Comparison of ENCODE assay signal across 8 cellular contexts in genomic region chr14:91124406-91125270, GRCh38. TPM values are rescaled to one million over a fixed set of nuclear protein-coding genes. Genes with fewer than 3 reads are reported as not detected.
A peak's percentile ranks its signal among the peaks of the same experiment; 100 is the strongest.
DNase-seq lines count a peak whose midpoint lies in the region; ATAC-seq, FAIRE-seq and TF ChIP-seq lines count a peak whose summit lies in the region.
"Not testable (repeated sequence)": the region's sequence is repeated elsewhere in the genome, so short reads cannot be mapped to it uniquely, and the experiment has no call there.

No MANE protein-coding gene starts in this region.

- H3K9me3 ChIP-seq in esophagus (ENCODE audit: control insufficient read depth in 2 of 2, insufficient read depth in 1 of 2, low read depth in 1 of 2, low read length in 1 of 2); kidney (ENCODE audit: control insufficient read depth in 1 of 2, low read length in 2 of 2); spleen; vagina: not testable (repeated sequence)

- DNase-seq in HL-60 (ENCODE audit: low read depth in 1 of 2, low spot score in 1 of 2) (peak in 1 of 2 experiments; percentile 16), spleen (peak; percentile 24)
- not testable (repeated sequence) for DNase-seq in activated B cell treated with CpG ODN at 0.5 μM for 24 hours; kidney; natural killer cell; vagina (ENCODE audit: extremely low spot score in 2 of 2)

- not testable (repeated sequence) for ATAC-seq in activated B cell treated with CpG ODN at 0.5 μM for 24 hours (ENCODE audit: low read depth); natural killer cell

- H3K36me3 ChIP-seq in esophagus (ENCODE audit: control insufficient read depth in 2 of 2, insufficient read depth in 2 of 2, low read length in 1 of 2); vagina: not testable (repeated sequence)
- H3K36me3 ChIP-seq in kidney (ENCODE audit: control insufficient read depth in 1 of 2, insufficient read depth in 2 of 2, low read length in 2 of 2) (peaks cover 0 to 10% of the 10 kb centered on the region in 2 donors), spleen (peaks cover 0 to 82% (median 11%) of the 10 kb centered on the region in 6 donors)

- H3K4me1 ChIP-seq in esophagus (ENCODE audit: control insufficient read depth in 2 of 2, insufficient read depth in 2 of 2, low read length in 1 of 2) = peaks cover 4 to 17% of the 10 kb centered on the region in 2 donors
- peaks cover 16% of the 10 kb centered on the region in 2 donors for H3K4me1 ChIP-seq in kidney (ENCODE audit: control insufficient read depth in 1 of 2, insufficient read depth in 1 of 2, low read depth in 1 of 2, low read length in 2 of 2)
- peaks cover 0 to 96% (median 36%) of the 10 kb centered on the region in 6 donors for H3K4me1 ChIP-seq in spleen
- peaks cover 47% of the 10 kb centered on the region for H3K4me1 ChIP-seq in vagina

- peaks cover 45% of the 10 kb centered on the region for H3K4me1 Mint-ChIP-seq in activated B cell treated with CpG ODN at 0.5 μM for 24 hours
- not testable (repeated sequence) for H3K4me1 Mint-ChIP-seq in brain
- H3K4me1 Mint-ChIP-seq in natural killer cell = peaks cover 35 to 64% of the 10 kb centered on the region in 2 donors

- POLR2A ChIA-PET in activated B cell treated with CpG ODN at 0.5 μM for 24 hours (lab: Charles Lee) = interaction anchor here (0.7 to 1.4 kb wide), 2 partner anchors 10 to 17 kb away, joined by 5 to 6 read pairs; partner anchors contain the start of gene DGLUCY

- H3K27ac ChIP-seq in HL-60 (replicated peaks) (peak overlapping the region; percentile 63), esophagus (ENCODE audit: low read depth in 2 of 2, low read length in 1 of 2) (peak overlapping the region; percentile 81 to 94), kidney (ENCODE audit: low read depth in 2 of 2, low read length in 2 of 2) (peak overlapping the region; percentile 27 to 55), spleen (peak overlapping the region in 7 of 8 donors; percentile 61 to 92 (median 82)), vagina (peak overlapping the region; percentile 56)

- not testable (repeated sequence) for TF ChIP-seq CTCF in HL-60 (IDR thresholded peaks at IDR 0.05; ENCODE audit: insufficient read depth, low read length); activated B cell treated with CpG ODN at 0.5 μM for 24 hours (IDR thresholded peaks at IDR 0.05); brain (conservative IDR thresholded peaks at IDR 0.05); kidney (IDR thresholded peaks at IDR 0.05; ENCODE audit: borderline replicate concordance, extremely low read depth, insufficient read depth); natural killer cell (IDR thresholded peaks at IDR 0.05); spleen (IDR thresholded peaks at IDR 0.05 in 8 of 11, conservative IDR thresholded peaks at IDR 0.05 in 3 of 11); vagina (IDR thresholded peaks at IDR 0.05)

- not testable (repeated sequence) for FAIRE-seq in kidney (lab: Jason Lieb, UNC)

- H3K36me3 Mint-ChIP-seq in activated B cell treated with CpG ODN at 0.5 μM for 24 hours (ENCODE audit: low read depth) = peaks cover 52% of the 10 kb centered on the region
- H3K36me3 Mint-ChIP-seq in brain = peaks cover 52% of the 10 kb centered on the region
- H3K36me3 Mint-ChIP-seq in natural killer cell = not testable (repeated sequence)

- not testable (repeated sequence) for H3K27me3 Mint-ChIP-seq in activated B cell treated with CpG ODN at 0.5 μM for 24 hours; brain; natural killer cell (ENCODE audit: low read depth in 2 of 2)

- intact Hi-C loops in activated B cell treated with CpG ODN at 0.5 μM for 24 hours (cut with micrococcal nuclease) = loop anchor here (1.0 kb wide), 1 partner anchor 10 kb away; the partner anchor contains the start of gene DGLUCY
- intact Hi-C loops in kidney (cut with DNase I); natural killer cell (cut with micrococcal nuclease); spleen (cut with DNase I; ENCODE audit: low total_unique reads); vagina (cut with DNase I): not testable (repeated sequence)

- CTCF ChIA-PET in activated B cell treated with CpG ODN at 0.5 μM for 24 hours (lab: Charles Lee) = not testable (repeated sequence)

- not testable (repeated sequence) for H3K9ac ChIP-seq in kidney (ENCODE audit: low read length in 2 of 2)

- 61 to 65% methylated on average over 5 of the region's 5 CpGs for WGBS in esophagus, 2 donors
- WGBS in spleen, 5 donors = 74 to 90% (median 79%) methylated on average over 5 of the region's 5 CpGs

- not testable (repeated sequence) for H3K4me3 ChIP-seq in HL-60 (replicated peaks; ENCODE audit: insufficient read depth, low read length); esophagus (ENCODE audit: low read depth in 1 of 2, low read length in 2 of 2); vagina
- H3K4me3 ChIP-seq in kidney (ENCODE audit: low read length in 2 of 2) (peak overlapping the region in 1 of 2 donors; percentile 14), spleen (peak overlapping the region in 1 of 8 donors; percentile 54)

- H3K27me3 ChIP-seq in HL-60 (ENCODE audit: insufficient read depth, poor library complexity, severe bottlenecking); esophagus (ENCODE audit: control insufficient read depth in 1 of 2, insufficient read depth in 2 of 2, low read length in 2 of 2); spleen (replicated peaks in 1 of 7); vagina: not testable (repeated sequence)

- H3K27ac Mint-ChIP-seq in activated B cell treated with CpG ODN at 0.5 μM for 24 hours (peak overlapping the region; percentile 70), brain (peak overlapping the region; percentile 73 to 82 (median 78)), natural killer cell (peak overlapping the region; percentile 21 to 67)

- H3K9me3 Mint-ChIP-seq in activated B cell treated with CpG ODN at 0.5 μM for 24 hours, brain, natural killer cell: not testable (repeated sequence)

- not testable (repeated sequence) for H3K4me3 Mint-ChIP-seq in activated B cell treated with CpG ODN at 0.5 μM for 24 hours, brain, natural killer cell

- TF ChIP-seq POLR2A in spleen (IDR thresholded peaks at IDR 0.05); vagina (IDR thresholded peaks at IDR 0.05): not testable (repeated sequence)

RNA-seq across cellular contexts. Expression of gene DGLUCY, which starts 10.8 kb away (rescaled TPM):
- total RNA-seq in activated B cell treated with CpG ODN at 0.5 μM for 24 hours = 76.7 and 92.7 TPM in 2 replicates
- polyA plus RNA-seq in brain (ENCODE audit: insufficient read depth, low read depth, low replicate concordance) = 49.6 TPM
- 10 to 100 TPM; 18.0 to 26.1 TPM for polyA plus RNA-seq in esophagus
- total RNA-seq in kidney = 79.7 TPM
- polyA plus RNA-seq in kidney (ENCODE audit: insufficient read depth, low read depth, low replicate concordance) = 83.4 TPM
- 100 to 1,000 TPM; 108 to 142 (median 110) TPM for total RNA-seq in natural killer cell
- 100 to 1,000 TPM in 5 of 7 donors, 10 to 100 TPM in 2; 83.2 to 134 (median 106) TPM for total RNA-seq in spleen
- 10 to 100 TPM; 24.1 to 42.9 (median 35.0) TPM for polyA plus RNA-seq in spleen
- 57.0 TPM for total RNA-seq in vagina
